In genomic region chr20:42549496-42549895, GRCh38 we compare ENCODE assay signal across 19 cellular contexts.
"Had no signal": no experiment of that assay in that cellular context is flagged by ENCODE, and none has a peak within 500 bp of the region (broad histone marks: within the 10 kb centered on the region; RNA-seq: fewer than 3 reads in every experiment).

No MANE protein-coding gene starts in this region.

- H3K4me1 ChIP-seq: colonic mucosa, prostate gland, transverse colon had no signal

- H3K4me3 Mint-ChIP-seq: activated CD4-positive, alpha-beta memory T cell treated with anti-CD3 and anti-CD28 coated beads, Interleukin-2, amount 10 ng/mL, durations not matched to agents 7 days and 5 days; activated naive CD8-positive, alpha-beta T cell treated with anti-CD3 and anti-CD28 coated beads for 36 hours; activated T-cell treated with anti-CD3 and anti-CD28 coated beads, Interleukin-2, amount 50 U/mL, for 4 hours; mesothelial cell of epicardium; WTC11 had no signal

- H3K4me1 Mint-ChIP-seq: activated CD4-positive, alpha-beta memory T cell treated with anti-CD3 and anti-CD28 coated beads, Interleukin-2, amount 10 ng/mL, durations not matched to agents 7 days and 5 days; mesothelial cell of epicardium; WTC11 had no signal

- H3K27me3 Mint-ChIP-seq: activated CD4-positive, alpha-beta memory T cell treated with anti-CD3 and anti-CD28 coated beads, Interleukin-2, amount 10 ng/mL, durations not matched to agents 7 days and 5 days; activated naive CD8-positive, alpha-beta T cell treated with anti-CD3 and anti-CD28 coated beads for 36 hours had no signal

- H3K9me3 Mint-ChIP-seq: mesothelial cell of epicardium, WTC11 had no signal

- H3K27me3 ChIP-seq: body of pancreas, colonic mucosa, transverse colon had no signal

- H3K36me3 Mint-ChIP-seq: activated naive CD8-positive, alpha-beta T cell treated with anti-CD3 and anti-CD28 coated beads for 36 hours; mesothelial cell of epicardium; WTC11 had no signal

- H3K27ac ChIP-seq: body of pancreas, colonic mucosa, prostate gland, skin epidermis, transverse colon had no signal

- H3K36me3 ChIP-seq: colonic mucosa, prostate gland, transverse colon had no signal

- H3K4me3 ChIP-seq: body of pancreas, colonic mucosa, lung, prostate gland, skin epidermis, transverse colon had no signal

- ATAC-seq: activated T-cell treated with anti-CD3 and anti-CD28 coated beads, Interleukin-2, amount 50 U/mL, for 4 hours; body of pancreas; left cardiac atrium; right cardiac atrium; WTC11 had no signal

- H3K9me3 ChIP-seq: body of pancreas, colonic mucosa, prostate gland, transverse colon had no signal

- H3K27ac Mint-ChIP-seq: activated CD4-positive, alpha-beta memory T cell treated with anti-CD3 and anti-CD28 coated beads, Interleukin-2, amount 10 ng/mL, durations not matched to agents 7 days and 5 days; activated naive CD8-positive, alpha-beta T cell treated with anti-CD3 and anti-CD28 coated beads for 36 hours; mesothelial cell of epicardium; WTC11 had no signal

- DNase-seq: activated CD4-positive, alpha-beta memory T cell treated with anti-CD3 and anti-CD28 coated beads, Interleukin-2, amount 10 ng/mL, durations not matched to agents 7 days and 5 days; activated CD4-positive, alpha-beta T cell treated with anti-CD3 and anti-CD28 coated beads for 4 hours; activated effector memory CD4-positive, alpha-beta T cell treated with anti-CD3 and anti-CD28 coated beads, Interleukin-2, amount 50 U/mL, for 16 hours; activated naive CD8-positive, alpha-beta T cell treated with anti-CD3 and anti-CD28 coated beads for 36 hours; activated T-cell treated with anti-CD3 and anti-CD28 coated beads, Interleukin-2, amount 50 U/mL, for 4 hours; amygdala; body of pancreas; central memory CD4-positive, alpha-beta T cell; colonic mucosa; left cardiac atrium; right cardiac atrium; stimulated activated CD4-positive, alpha-beta T cell treated with anti-CD3 and anti-CD28 coated beads, Interleukin-4, amount 100 ng/mL, for 24 hours; stimulated activated naive CD4-positive, alpha-beta T cell; transverse colon had no signal
